9 cellular contexts compared by ENCODE assay signal in genomic region chr9:98678244-98678842, GRCh38. TPM values are rescaled to one million over a fixed set of nuclear protein-coding genes. Genes with fewer than 3 reads are reported as not detected.
DNase-seq lines count a peak whose midpoint lies in the region; ATAC-seq and TF ChIP-seq lines count a peak whose summit lies in the region.
"Had no signal": no experiment of that assay in that cellular context is flagged by ENCODE, and none has a peak within 500 bp of the region (broad histone marks: within the 10 kb centered on the region; RNA-seq: fewer than 3 reads in every experiment).

No MANE protein-coding gene starts in this region.

- H3K27ac ChIP-seq in RWPE2 (ENCODE audit: poor library complexity, severe bottlenecking) (no peak overlapping the region), iPS-20b (ENCODE audit: low read length) (no peak overlapping the region)
- no peak overlapping the region for H3K27ac ChIP-seq in CD4-positive, alpha-beta memory T cell (ENCODE audit: low read depth, low read length)
- H3K27ac ChIP-seq: SJSA1 had no signal

- TF ChIP-seq CTCF in AG10803 (conservative IDR thresholded peaks at IDR 0.05; ENCODE audit: low read length): peak; percentile 51
- TF ChIP-seq CTCF in GM12864 (IDR thresholded peaks at IDR 0.05; ENCODE audit: low read depth, low read length, missing control alignments): peak; percentile 76
- TF ChIP-seq CTCF in RWPE2 (IDR thresholded peaks at IDR 0.05; ENCODE audit: poor library complexity, severe bottlenecking): peak; percentile 62

- H3K4me3 ChIP-seq in AG10803 (ENCODE audit: low read length): no peak overlapping the region
- H3K4me3 ChIP-seq in GM12864 (ENCODE audit: low read depth, low read length): no peak overlapping the region
- no peak overlapping the region for H3K4me3 ChIP-seq in RWPE2 (ENCODE audit: severe bottlenecking)
- peak overlapping the region; percentile 48 for H3K4me3 ChIP-seq in iPS-20b (ENCODE audit: low read length)
- H3K4me3 ChIP-seq in CD4-positive, alpha-beta memory T cell (ENCODE audit: low read length in 2 of 2): no peak overlapping the region
- H3K4me3 ChIP-seq: SJSA1 had no signal

- no peaks in the 10 kb centered on the region for H3K27me3 ChIP-seq in RWPE2 (ENCODE audit: insufficient read depth, poor library complexity, severe bottlenecking)
- H3K27me3 ChIP-seq in iPS-20b (ENCODE audit: insufficient read depth, low read length): peaks cover 28% of the 10 kb centered on the region
- H3K27me3 ChIP-seq in CD4-positive, alpha-beta memory T cell (ENCODE audit: insufficient read depth, low read length): peaks cover 4% of the 10 kb centered on the region
- H3K27me3 ChIP-seq: SJSA1 had no signal

- no peak overlapping the region for H3K27ac Mint-ChIP-seq in CD4-positive, alpha-beta memory T cell

- H3K4me1 ChIP-seq in RWPE2 (ENCODE audit: insufficient read depth, poor library complexity, severe bottlenecking) (no peaks in the 10 kb centered on the region), iPS-20b (ENCODE audit: insufficient read depth, low read length) (peaks cover 10% of the 10 kb centered on the region; the same call in 1 of the 2 replicates)
- no peaks in the 10 kb centered on the region for H3K4me1 ChIP-seq in CD4-positive, alpha-beta memory T cell (ENCODE audit: insufficient read depth, low read length)
- H3K4me1 ChIP-seq: SJSA1 had no signal

- no peaks in the 10 kb centered on the region for H3K9me3 ChIP-seq in RWPE2 (ENCODE audit: severe bottlenecking)
- peaks cover 4% of the 10 kb centered on the region; the same call in 1 of the 2 replicates for H3K9me3 ChIP-seq in iPS-20b (ENCODE audit: insufficient read depth, low read depth, low read length)
- H3K9me3 ChIP-seq in CD4-positive, alpha-beta memory T cell (ENCODE audit: control insufficient read depth in 1 of 2, low read length in 2 of 2): no peaks in the 10 kb centered on the region
- H3K9me3 ChIP-seq: SJSA1 had no signal

- H3K9ac ChIP-seq in iPS-20b (ENCODE audit: low read depth, low read length): no peak overlapping the region

- no peaks in the 10 kb centered on the region for H3K36me3 Mint-ChIP-seq in CD4-positive, alpha-beta memory T cell

- peaks cover 0 to 9% (median 0%) of the 10 kb centered on the region in 8 donors for H3K9me3 Mint-ChIP-seq in CD4-positive, alpha-beta memory T cell

- H3K36me3 ChIP-seq in RWPE2 (ENCODE audit: low read depth) (no peaks in the 10 kb centered on the region), iPS-20b (ENCODE audit: insufficient read depth, low read depth, low read length) (no peaks in the 10 kb centered on the region)
- H3K36me3 ChIP-seq in CD4-positive, alpha-beta memory T cell (ENCODE audit: insufficient read depth, low read length): no peaks in the 10 kb centered on the region
- H3K36me3 ChIP-seq: SJSA1 had no signal

- peaks cover 17 to 24% of the 10 kb centered on the region in 2 donors for H3K27me3 Mint-ChIP-seq in CD4-positive, alpha-beta memory T cell

- CTCF ChIA-PET in CD4-positive, alpha-beta memory T cell (lab: Charles Lee; ENCODE audit: partially characterized antibody): interaction anchor here (0.6 kb wide), 1 partner anchor 8 kb away, joined by 4 read pairs; no protein-coding TSS in a partner anchor

- H3K4me1 Mint-ChIP-seq in CD4-positive, alpha-beta memory T cell: peaks cover 0 to 2% (median 0%) of the 10 kb centered on the region in 4 donors

- DNase-seq in AG10803 (ENCODE audit: low read depth) (no peak), GM12864 (ENCODE audit: low read depth) (no peak), RWPE2 (ENCODE audit: low spot score) (no peak), hepatic stellate cell (ENCODE audit: low spot score) (no peak)
- no peak for DNase-seq in activated CD4-positive, CD25-positive, alpha-beta regulatory T cell treated with anti-CD3 and anti-CD28 coated beads, Interleukin-2, amount 50 U/mL, for 72 hours
- no peak for DNase-seq in CD4-positive, alpha-beta memory T cell

- POLR2A ChIA-PET in CD4-positive, alpha-beta memory T cell (lab: Charles Lee; ENCODE audit: partially characterized antibody): no interaction called here

- intact Hi-C loops in CD4-positive, alpha-beta memory T cell (cut with micrococcal nuclease): no loop called here

- H3K4me3 Mint-ChIP-seq in CD4-positive, alpha-beta memory T cell: no peak overlapping the region

- peak; percentile 52; the same call in 1 of the 3 replicates for ATAC-seq in RWPE2 (ENCODE audit: low read depth)
- no peak for ATAC-seq in HG02678 (IDR thresholded peaks at IDR 0.05; ENCODE audit: unreplicated experiment)

RNA-seq across cellular contexts. Expression of gene GABBR2, which starts 30.4 kb away (rescaled TPM):
- not detected for total RNA-seq in CD4-positive, alpha-beta memory T cell
- polyA plus RNA-seq in CD4-positive, alpha-beta memory T cell: not detected
- total RNA-seq: SJSA1 had no signal
